In genomic region chr6:148591656-148592055, GRCh38 we compare ENCODE assay signal across 27 cellular contexts.
"Had no signal": no experiment of that assay in that cellular context is flagged by ENCODE, and none has a peak within 500 bp of the region (broad histone marks: within the 10 kb centered on the region; RNA-seq: fewer than 3 reads in every experiment).

No MANE protein-coding gene starts in this region.

- H3K9ac ChIP-seq: neural progenitor cell had no signal

- DNase-seq: islet precursor cell; left ventricle myocardium inferior; mesendoderm; naive B cell; natural killer cell; nephron progenitor cell; occipital lobe; ovary; right lobe of liver; stimulated activated CD4-positive, alpha-beta T cell treated with anti-CD3 and anti-CD28 coated beads, Interleukin-12 subunit alpha, Interleukin-12 subunit beta, amount 100 ng/mL, for 4 hours; stimulated activated CD4-positive, alpha-beta T cell treated with anti-CD3 and anti-CD28 coated beads, Interleukin-15, amount 100 ng/mL, for 24 hours; stimulated activated CD4-positive, alpha-beta T cell treated with anti-CD3 and anti-CD28 coated beads, Interleukin-2, amount 100 ng/mL, for 24 hours; stimulated activated CD4-positive, alpha-beta T cell treated with anti-CD3 and anti-CD28 coated beads, Interleukin-4, amount 100 ng/mL, for 1 hour; stimulated activated naive CD4-positive, alpha-beta T cell; stomach; testis; thyroid gland; transverse colon; upper lobe of left lung had no signal

- H3K27ac Mint-ChIP-seq: mesothelial cell of epicardium, naive B cell, natural killer cell, nephron progenitor cell, neural progenitor cell, progenitor cell of endocrine pancreas had no signal

- H3K27me3 ChIP-seq: neural progenitor cell, neutrophil, ovary, right atrium auricular region, right lobe of liver, stomach, testis, thyroid gland, transverse colon, upper lobe of left lung, vagina had no signal

- H3K4me1 Mint-ChIP-seq: natural killer cell had no signal

- H3K4me2 ChIP-seq: neural progenitor cell had no signal

- H3K4me1 ChIP-seq: left ventricle myocardium inferior, neural progenitor cell, right lobe of liver, testis, thyroid gland, vagina had no signal

- ATAC-seq: natural killer cell, right lobe of liver had no signal

- H3K27ac ChIP-seq: left ventricle myocardium inferior, neural progenitor cell, neutrophil, ovary, right atrium auricular region, right lobe of liver, stomach, testis, thyroid gland, upper lobe of left lung, vagina had no signal

- H2AFZ ChIP-seq: neural progenitor cell had no signal

- H3K9me3 ChIP-seq: neutrophil, ovary, right lobe of liver, testis, thyroid gland, transverse colon, upper lobe of left lung, vagina had no signal

- H3K4me3 Mint-ChIP-seq: mesothelial cell of epicardium, naive B cell, natural killer cell, nephron progenitor cell, neural progenitor cell had no signal

- H3K9me3 Mint-ChIP-seq: natural killer cell had no signal

- H3K36me3 Mint-ChIP-seq: neural progenitor cell had no signal

- H3K36me3 ChIP-seq: left ventricle myocardium inferior, neural progenitor cell, neutrophil, ovary, right atrium auricular region, right lobe of liver, stomach, thyroid gland, transverse colon, upper lobe of left lung, vagina had no signal

- H3K4me3 ChIP-seq: left ventricle myocardium inferior, lung, neural progenitor cell, ovary, right atrium auricular region, right lobe of liver, skin epidermis, stomach, testis, thyroid gland, transverse colon, upper lobe of left lung, vagina had no signal
